ENCODE assay signal across 8 cellular contexts in the genomic region with DNA sequence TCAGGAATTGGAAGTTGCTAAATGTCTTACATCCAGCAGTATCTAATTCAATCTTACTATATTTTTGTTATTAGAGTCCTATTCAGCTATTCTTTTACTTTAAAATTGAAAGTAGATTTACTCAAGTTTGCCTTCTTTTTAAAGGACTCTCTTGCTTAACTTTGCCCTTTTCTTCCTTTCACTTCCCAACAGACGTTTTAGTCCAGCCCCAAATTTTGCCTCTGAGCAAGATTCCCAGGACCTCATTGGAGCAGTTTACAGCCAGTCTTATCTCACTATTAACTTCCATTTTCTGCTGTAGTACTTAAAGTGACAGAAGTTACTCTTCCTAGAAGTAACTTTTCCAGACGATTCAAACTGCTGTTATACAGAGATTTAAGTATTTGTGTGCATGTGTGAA. TPM values are rescaled to one million over a fixed set of nuclear protein-coding genes. Genes with fewer than 3 reads are reported as not detected.
DNase-seq lines count a peak whose midpoint lies in the region; ATAC-seq, FAIRE-seq and TF ChIP-seq lines count a peak whose summit lies in the region.

No MANE protein-coding gene starts in this region.

- peak; percentile 62 to 74 (median 67) for ATAC-seq in right lobe of liver

- H3K4me3 Mint-ChIP-seq in activated naive CD4-positive, alpha-beta T cell treated with anti-CD3 and anti-CD28 coated beads, Interleukin-2, amount 50 U/mL, for 24 hours = no peak overlapping the region
- H3K4me3 Mint-ChIP-seq in activated naive CD4-positive, alpha-beta T cell treated with anti-CD3 and anti-CD28 coated beads for 36 hours = no peak overlapping the region

- no peaks in the 10 kb centered on the region for H3K9me3 ChIP-seq in breast epithelium
- no peaks in the 10 kb centered on the region for H3K9me3 ChIP-seq in right lobe of liver

- peak overlapping the region; percentile 77 to 94 (median 93) for H3K4me3 ChIP-seq in breast epithelium
- H3K4me3 ChIP-seq in right lobe of liver = peak overlapping the region in 2 of 3 donors; percentile 80

- H3K36me3 ChIP-seq in breast epithelium (no peaks in the 10 kb centered on the region), right lobe of liver (no peaks in the 10 kb centered on the region)

- no peaks in the 10 kb centered on the region for H3K9me3 Mint-ChIP-seq in activated naive CD4-positive, alpha-beta T cell treated with anti-CD3 and anti-CD28 coated beads, Interleukin-2, amount 50 U/mL, for 24 hours
- H3K9me3 Mint-ChIP-seq in activated naive CD4-positive, alpha-beta T cell treated with anti-CD3 and anti-CD28 coated beads for 36 hours = no peaks in the 10 kb centered on the region

- CTCF ChIA-PET in activated naive CD4-positive, alpha-beta T cell treated with anti-CD3 and anti-CD28 coated beads for 36 hours (lab: Charles Lee) = no interaction called here

- FAIRE-seq in urothelium cell line (lab: Jason Lieb, UNC) = no peak

- TF ChIP-seq POLR2A in breast epithelium (IDR thresholded peaks at IDR 0.05) (no peak), right lobe of liver (IDR thresholded peaks at IDR 0.05) (no peak)

- H3K27ac ChIP-seq in breast epithelium (peak overlapping the region; percentile 20 to 91), right lobe of liver (peak overlapping the region; percentile 79 to 91 (median 91))

- H3K27me3 ChIP-seq in breast epithelium (no peaks in the 10 kb centered on the region), right lobe of liver (no peaks in the 10 kb centered on the region)

- H3K4me1 ChIP-seq in breast epithelium (no peaks in the 10 kb centered on the region), right lobe of liver (peaks cover 0 to 23% (median 8%) of the 10 kb centered on the region in 4 donors)

- TF ChIP-seq CTCF in breast epithelium (IDR thresholded peaks at IDR 0.05) = no peak
- no peak for TF ChIP-seq CTCF in right lobe of liver (IDR thresholded peaks at IDR 0.05)

- intact Hi-C loops in activated naive CD4-positive, alpha-beta T cell treated with anti-CD3 and anti-CD28 coated beads for 36 hours (cut with micrococcal nuclease) = no loop called here
- intact Hi-C loops in breast epithelium (cut with DNase I; ENCODE audit: low total_unique reads) = no loop called here
- intact Hi-C loops in right lobe of liver (cut with DNase I) = no loop called here

- H3K27me3 Mint-ChIP-seq in activated naive CD4-positive, alpha-beta T cell treated with anti-CD3 and anti-CD28 coated beads, Interleukin-2, amount 50 U/mL, for 24 hours = peaks cover 7% of the 10 kb centered on the region
- peaks cover 19% of the 10 kb centered on the region for H3K27me3 Mint-ChIP-seq in activated naive CD4-positive, alpha-beta T cell treated with anti-CD3 and anti-CD28 coated beads for 36 hours (ENCODE audit: low read depth)

- H3K36me3 Mint-ChIP-seq in activated naive CD4-positive, alpha-beta T cell treated with anti-CD3 and anti-CD28 coated beads, Interleukin-2, amount 50 U/mL, for 24 hours = peaks cover 11% of the 10 kb centered on the region
- peaks cover 3% of the 10 kb centered on the region for H3K36me3 Mint-ChIP-seq in activated naive CD4-positive, alpha-beta T cell treated with anti-CD3 and anti-CD28 coated beads for 36 hours (ENCODE audit: low read depth)

- peaks cover 35% of the 10 kb centered on the region for H3K4me1 Mint-ChIP-seq in activated naive CD4-positive, alpha-beta T cell treated with anti-CD3 and anti-CD28 coated beads, Interleukin-2, amount 50 U/mL, for 24 hours
- peaks cover 25% of the 10 kb centered on the region for H3K4me1 Mint-ChIP-seq in activated naive CD4-positive, alpha-beta T cell treated with anti-CD3 and anti-CD28 coated beads for 36 hours (ENCODE audit: low read depth)

- DNase-seq in activated naive CD4-positive, alpha-beta T cell treated with anti-CD3 and anti-CD28 coated beads for 36 hours = no peak
- no peak for DNase-seq in breast epithelium (ENCODE audit: low spot score in 2 of 2)
- DNase-seq in right lobe of liver = peak in 1 of 3 donors; percentile 70
- DNase-seq in urothelium cell line (ENCODE audit: low spot score) = peak; percentile 23
- no peak for DNase-seq in activated effector memory CD4-positive, alpha-beta T cell treated with Interleukin-2 at 50 U/mL for 16 hours
- DNase-seq in NAMALWA (ENCODE audit: low spot score) = no peak
- DNase-seq in NCI-H526 (lab: John Stamatoyannopoulos, UW) = no peak

- peak overlapping the region; percentile 66 for H3K27ac Mint-ChIP-seq in activated naive CD4-positive, alpha-beta T cell treated with anti-CD3 and anti-CD28 coated beads, Interleukin-2, amount 50 U/mL, for 24 hours
- H3K27ac Mint-ChIP-seq in activated naive CD4-positive, alpha-beta T cell treated with anti-CD3 and anti-CD28 coated beads for 36 hours = no peak overlapping the region

- 6% methylated on average over 2 of the region's 2 CpGs for WGBS in right lobe of liver (ENCODE audit: insufficient coverage, low coverage, low lambda C conversion rate, missing lambda C conversion rate)

RNA-seq across cellular contexts. Expression of gene PRKD3, which starts 1.7 kb away (rescaled TPM):
- total RNA-seq in activated naive CD4-positive, alpha-beta T cell treated with anti-CD3 and anti-CD28 coated beads for 36 hours = 10 to 100 TPM; 13.0 TPM
- total RNA-seq in breast epithelium (10 to 100 TPM; 46.5 to 57.4 (median 56.2) TPM), right lobe of liver (10 to 100 TPM in 4 of 6 experiments, 1 to 10 TPM in 2; 8.4 to 15.2 (median 10.9) TPM)

RNA-seq across cellular contexts. Expression of gene QPCT, which starts 18.1 kb away (rescaled TPM):
- total RNA-seq in activated naive CD4-positive, alpha-beta T cell treated with anti-CD3 and anti-CD28 coated beads for 36 hours = under 1 TPM in 1 of 2 experiments, not detected in 1; 0.42 TPM
- total RNA-seq in breast epithelium = 10 to 100 TPM in 1 of 3 donors, 1 to 10 TPM in 2; 3.7 to 12.5 (median 5.2) TPM
- 1 to 10 TPM in 3 of 6 experiments, under 1 TPM in 3; 0.55 to 1.5 (median 1.1) TPM for total RNA-seq in right lobe of liver
